8 cellular contexts compared by ENCODE assay signal in the genomic region with DNA sequence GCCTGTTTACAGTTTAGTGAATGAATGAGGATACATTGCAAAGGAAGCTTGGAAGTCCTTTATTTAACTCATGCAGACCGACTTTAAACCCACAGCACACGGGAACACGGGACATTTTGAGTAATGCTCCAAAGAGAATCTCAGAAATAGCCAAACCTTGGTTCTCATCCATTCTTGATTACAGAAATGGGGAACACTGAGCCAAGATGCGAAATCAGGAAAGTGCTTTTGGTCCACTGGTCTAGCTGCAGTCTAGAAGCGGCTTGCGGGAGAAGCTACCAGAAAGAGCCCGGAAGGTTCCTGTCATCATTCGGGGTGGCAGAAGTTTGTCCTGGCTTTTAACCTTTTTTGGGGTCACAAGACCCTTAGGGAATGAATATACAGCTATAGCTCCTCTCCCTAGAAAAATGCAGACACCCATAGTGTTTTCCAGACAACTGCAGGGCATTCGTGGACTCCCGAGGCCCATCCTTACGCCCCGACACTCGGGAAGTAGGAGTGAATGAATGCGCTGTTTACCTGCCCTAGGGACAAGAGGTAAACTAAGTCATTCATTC. TPM values are rescaled to one million over a fixed set of nuclear protein-coding genes. Genes with fewer than 3 reads are reported as not detected.
A peak's percentile ranks its signal among the peaks of the same experiment; 100 is the strongest.
DNase-seq lines count a peak whose midpoint lies in the region; ATAC-seq, FAIRE-seq and TF ChIP-seq lines count a peak whose summit lies in the region.

No MANE protein-coding gene starts in this region.

- H3K36me3 Mint-ChIP-seq in HFFc6 (ENCODE audit: low read depth), result no peaks in the 10 kb centered on the region

- no peaks in the 10 kb centered on the region for H3K9me3 ChIP-seq in WERI-Rb-1 (ENCODE audit: severe bottlenecking)
- H3K9me3 ChIP-seq in hepatocyte (ENCODE audit: low read depth), result no peaks in the 10 kb centered on the region
- H3K9me3 ChIP-seq in small intestine (ENCODE audit: control insufficient read depth, low read depth), result no peaks in the 10 kb centered on the region

- TF ChIP-seq CTCF in HFFc6 (IDR thresholded peaks at IDR 0.05), result no peak
- TF ChIP-seq CTCF in WERI-Rb-1 (IDR thresholded peaks at IDR 0.05; ENCODE audit: low read depth, low read length), result no peak
- TF ChIP-seq CTCF in hepatocyte (IDR thresholded peaks at IDR 0.05; ENCODE audit: poor library complexity), result no peak

- H3K36me3 ChIP-seq in WERI-Rb-1 (peaks cover 20% of the 10 kb centered on the region), hepatocyte (replicated peaks; ENCODE audit: insufficient read depth, low read depth) (no peaks in the 10 kb centered on the region), small intestine (ENCODE audit: control insufficient read depth in 2 of 2, insufficient read depth in 2 of 2, low read length in 2 of 2) (no peaks in the 10 kb centered on the region)

- H3K4me2 ChIP-seq in hepatocyte, result peak overlapping the region; percentile 92

- H3K9me2 ChIP-seq in hepatocyte (replicated peaks; ENCODE audit: insufficient read depth), result no peaks in the 10 kb centered on the region

- peak overlapping the region; percentile 38 for H3K4me3 ChIP-seq in WERI-Rb-1 (ENCODE audit: low read depth, low read length)
- peak overlapping the region; percentile 85 for H3K4me3 ChIP-seq in hepatocyte
- H3K4me3 ChIP-seq in small intestine (ENCODE audit: low read depth in 1 of 2, low read length in 2 of 2), result peak overlapping the region; percentile 83 to 96

- H3K27ac ChIP-seq in WERI-Rb-1 (peak overlapping the region; percentile 32), hepatocyte (peak overlapping the region; percentile 99), small intestine (ENCODE audit: low read depth in 1 of 2, low read length in 1 of 2) (peak overlapping the region; percentile 94 to 96)

- peaks cover 26% of the 10 kb centered on the region for H4K20me1 ChIP-seq in hepatocyte (ENCODE audit: insufficient read depth, poor library complexity, severe bottlenecking)

- peaks cover 32% of the 10 kb centered on the region for H3K4me1 Mint-ChIP-seq in HFFc6 (ENCODE audit: low read depth)

- peak overlapping the region; percentile 42; the same call in 1 of the 2 replicates for H3K27ac Mint-ChIP-seq in HFFc6

- ATAC-seq in GM18520 (IDR thresholded peaks at IDR 0.05; ENCODE audit: unreplicated experiment), result no peak

- H3K4me1 ChIP-seq in hepatocyte (ENCODE audit: insufficient read depth) (peaks cover 21% of the 10 kb centered on the region), small intestine (ENCODE audit: control insufficient read depth in 2 of 2, insufficient read depth in 1 of 2, low read depth in 1 of 2, low read length in 1 of 2) (peaks cover 2 to 13% of the 10 kb centered on the region in 2 donors)

- WGBS in hepatocyte (ENCODE audit: low lambda C conversion rate, missing lambda C conversion rate), result 49% methylated on average over 14 of the region's 14 CpGs
- 48 to 52% (median 52%) methylated on average over 14 of the region's 14 CpGs for WGBS in small intestine, 3 donors

- peaks cover 42% of the 10 kb centered on the region for H3K79me2 ChIP-seq in hepatocyte

- peak overlapping the region; percentile 60 for H3K4me3 Mint-ChIP-seq in HFFc6

- H3K27me3 Mint-ChIP-seq in HFFc6 (ENCODE audit: insufficient read depth), result peaks cover 7% of the 10 kb centered on the region

- H3K27me3 ChIP-seq in WERI-Rb-1 (ENCODE audit: insufficient read depth, low read depth, severe bottlenecking) (no peaks in the 10 kb centered on the region), hepatocyte (no peaks in the 10 kb centered on the region), small intestine (ENCODE audit: control insufficient read depth in 2 of 2, insufficient read depth in 2 of 2, low read length in 2 of 2) (no peaks in the 10 kb centered on the region)

- no peak for FAIRE-seq in small intestine (lab: Jason Lieb, UNC)

- DNase-seq in HFFc6 (no peak), WERI-Rb-1 (no peak), hepatocyte (ENCODE audit: low spot score) (no peak), small intestine (no peak), middle frontal gyrus (ENCODE audit: extremely low spot score, low spot score) (no peak), GF-D8 (lab: John Stamatoyannopoulos, UW) (no peak), anterior cingulate cortex (lab: John Stamatoyannopoulos, UW) (no peak)

- peak overlapping the region; percentile 98 for H2AFZ ChIP-seq in hepatocyte

- H3K9me3 Mint-ChIP-seq in HFFc6, result no peaks in the 10 kb centered on the region

RNA-seq across cellular contexts. Expression of a gene that starts 0.5 kb away (rescaled TPM):
- total RNA-seq in HFFc6 (2021; fragmentation: NEBNext Ultra II Directional; extraction: Animal tissue kit (Norgen Biotek cat#: 25700)), result 10 to 100 TPM; 25.8 to 37.8 (median 30.1) TPM
- 42.0 and 46.9 TPM in 2 replicates for total RNA-seq in hepatocyte
- polyA plus RNA-seq in hepatocyte (17.9 and 20.0 TPM in 2 replicates), small intestine (10 to 100 TPM; 14.9 to 20.1 (median 18.1) TPM)

Comparison
In these comparisons a context has a peak if more than half of its experiments do, and no peak if none do; other contexts are left out.
1. H3K27ac ChIP-seq: peak in every context shown above with its lines; median percentile 99 in hepatocyte; 95 in small intestine; 32 in WERI-Rb-1.
2. H3K4me3 ChIP-seq: peak in every context shown above with its lines; median percentile 90 in small intestine; 85 in hepatocyte; 38 in WERI-Rb-1.